Comparison of ENCODE assay signal across 8 cellular contexts in the genomic region with DNA sequence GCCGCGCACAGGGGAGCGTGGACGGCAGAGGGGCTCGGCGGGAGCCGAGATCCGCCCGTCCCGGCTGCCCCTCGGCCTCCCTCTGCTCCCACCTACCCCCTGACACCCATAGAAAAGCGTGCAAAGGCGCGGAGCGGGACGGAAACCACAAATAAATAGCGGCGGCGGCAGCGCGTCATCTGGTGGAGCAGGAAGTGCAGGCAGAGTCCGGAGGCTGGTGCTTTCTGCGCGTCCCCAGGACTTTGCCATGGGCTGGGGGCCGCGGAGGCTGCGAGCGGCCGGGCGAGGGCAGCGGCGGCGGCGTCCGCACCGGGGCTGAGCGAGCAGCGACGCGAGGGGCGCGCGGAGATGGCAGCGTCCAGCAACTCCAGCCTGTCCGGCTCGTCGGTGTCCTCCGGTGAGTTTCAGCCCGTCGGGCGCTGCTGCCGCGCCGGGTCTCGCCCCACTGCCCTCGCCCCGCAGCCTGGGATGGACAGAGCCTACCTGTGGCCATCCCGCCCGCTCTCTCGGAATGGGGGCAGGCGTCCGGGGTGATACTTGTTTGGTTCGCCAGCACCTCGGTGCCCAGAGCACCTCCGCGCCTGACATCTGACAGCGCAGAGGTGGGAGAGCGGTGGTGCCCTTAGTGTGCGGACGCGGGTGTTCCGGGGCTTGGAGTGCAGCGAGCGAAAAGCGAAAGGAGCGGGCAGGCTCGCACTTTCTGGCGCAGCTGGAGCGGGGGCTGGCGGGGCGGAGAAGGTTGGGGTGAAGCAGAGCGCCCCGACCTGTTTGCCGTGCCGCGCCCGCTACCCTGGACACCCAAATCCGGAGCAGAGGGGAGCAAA. TPM values are rescaled to one million over a fixed set of nuclear protein-coding genes. Genes with fewer than 3 reads are reported as not detected.
A peak's percentile ranks its signal among the peaks of the same experiment; 100 is the strongest.
DNase-seq lines count a peak whose midpoint lies in the region; ATAC-seq and TF ChIP-seq lines count a peak whose summit lies in the region.

A gene (plus strand): TSS at position 182 of the 824 bp plus-strand sequence.

- no peaks in the 10 kb centered on the region for H3K79me2 ChIP-seq in GM23248 (ENCODE audit: insufficient read depth)

- H3K27me3 Mint-ChIP-seq in activated T-cell treated with anti-CD3 and anti-CD28 coated beads, Interleukin-2, amount 50 U/mL, for 24 hours: peaks cover 79% of the 10 kb centered on the region
- peaks cover 77% of the 10 kb centered on the region for H3K27me3 Mint-ChIP-seq in stimulated activated naive CD8-positive, alpha-beta T cell treated with anti-CD3 and anti-CD28 coated beads, Interleukin-15, amount 100 ng/mL, for 72 hours

- no peak for TF ChIP-seq CTCF in esophagus muscularis mucosa (IDR thresholded peaks at IDR 0.05)

- H3K36me3 ChIP-seq in GM23248 (ENCODE audit: low read depth) (no peaks in the 10 kb centered on the region), esophagus muscularis mucosa (no peaks in the 10 kb centered on the region), muscle layer of duodenum (ENCODE audit: control insufficient read depth in 1 of 2, insufficient read depth in 2 of 2, low read length in 2 of 2) (no peaks in the 10 kb centered on the region)

- H3K4me3 Mint-ChIP-seq in activated T-cell treated with anti-CD3 and anti-CD28 coated beads, Interleukin-2, amount 50 U/mL, for 24 hours: peak within 1 kb of the TSS; percentile 74
- peak within 1 kb of the TSS; percentile 79 to 80 for H3K4me3 Mint-ChIP-seq in stimulated activated naive CD8-positive, alpha-beta T cell treated with anti-CD3 and anti-CD28 coated beads, Interleukin-15, amount 100 ng/mL, for 72 hours

- no peak within 1 kb of the TSS for H3K27ac ChIP-seq in GM23248
- H3K27ac ChIP-seq in esophagus muscularis mucosa (replicated peaks in 1 of 4): peak within 1 kb of the TSS; percentile 17 to 70 (median 64)
- no peak within 1 kb of the TSS for H3K27ac ChIP-seq in muscle layer of duodenum (ENCODE audit: low read length)

- H3K4me2 ChIP-seq in GM23248 (ENCODE audit: unreplicated experiment): peak within 1 kb of the TSS; percentile 68

- H2AFZ ChIP-seq in GM23248: peak within 1 kb of the TSS; percentile 82

- peaks cover 20% of the 10 kb centered on the region for H3K4me1 Mint-ChIP-seq in activated T-cell treated with anti-CD3 and anti-CD28 coated beads, Interleukin-2, amount 50 U/mL, for 24 hours (ENCODE audit: low read depth)
- H3K4me1 Mint-ChIP-seq in stimulated activated naive CD8-positive, alpha-beta T cell treated with anti-CD3 and anti-CD28 coated beads, Interleukin-15, amount 100 ng/mL, for 72 hours: peaks cover 25% of the 10 kb centered on the region

- H3K4me1 ChIP-seq in GM23248 (ENCODE audit: insufficient read depth) (no peaks in the 10 kb centered on the region), esophagus muscularis mucosa (peaks cover 11 to 26% (median 22%) of the 10 kb centered on the region in 4 donors), muscle layer of duodenum (ENCODE audit: control insufficient read depth in 1 of 2, insufficient read depth in 2 of 2, low read length in 2 of 2) (peaks cover 0 to 7% of the 10 kb centered on the region in 2 donors)

- no peaks in the 10 kb centered on the region for H4K20me1 ChIP-seq in GM23248 (ENCODE audit: insufficient read depth)

- H3K27me3 ChIP-seq in GM23248 (replicated peaks; ENCODE audit: insufficient read depth) (peaks cover 72% of the 10 kb centered on the region), esophagus muscularis mucosa (peaks cover 0 to 64% (median 2%) of the 10 kb centered on the region in 4 donors), muscle layer of duodenum (ENCODE audit: low read depth, low read length) (no peaks in the 10 kb centered on the region)

- no peaks in the 10 kb centered on the region for H3K9me2 ChIP-seq in GM23248 (ENCODE audit: insufficient read depth)

- H3K36me3 Mint-ChIP-seq in activated T-cell treated with anti-CD3 and anti-CD28 coated beads, Interleukin-2, amount 50 U/mL, for 24 hours (ENCODE audit: low read depth): no peaks in the 10 kb centered on the region

- no peak for TF ChIP-seq EP300 in esophagus muscularis mucosa (IDR thresholded peaks at IDR 0.05)

- H3K9me3 ChIP-seq in GM23248 (ENCODE audit: low read depth) (no peaks in the 10 kb centered on the region), esophagus muscularis mucosa (no peaks in the 10 kb centered on the region), muscle layer of duodenum (ENCODE audit: control insufficient read depth in 1 of 2, low read length in 2 of 2) (no peaks in the 10 kb centered on the region)

- no peak within 1 kb of the TSS for H3K27ac Mint-ChIP-seq in activated T-cell treated with anti-CD3 and anti-CD28 coated beads, Interleukin-2, amount 50 U/mL, for 24 hours
- peak within 1 kb of the TSS; percentile 50 to 98 for H3K27ac Mint-ChIP-seq in stimulated activated naive CD8-positive, alpha-beta T cell treated with anti-CD3 and anti-CD28 coated beads, Interleukin-15, amount 100 ng/mL, for 72 hours

- in situ Hi-C loops in GM23248 (cut with MboI): no loop called here

- intact Hi-C loops in esophagus muscularis mucosa (cut with DNase I): no loop called here

- DNase-seq in AG08395 (ENCODE audit: low spot score): peak; percentile 4
- DNase-seq in GM23248: peak; percentile 52
- peak; percentile 62 for DNase-seq in NCI-H510A treated with DMSO at 0.1 percent for 48 hours (lab: John Stamatoyannopoulos, UW)
- peak; percentile 64 for DNase-seq in activated T-cell treated with anti-CD3 and anti-CD28 coated beads, Interleukin-2, amount 50 U/mL, for 24 hours
- no peak for DNase-seq in esophagus muscularis mucosa (ENCODE audit: extremely low spot score)
- peak; percentile 43 to 48 for DNase-seq in stimulated activated naive CD8-positive, alpha-beta T cell treated with anti-CD3 and anti-CD28 coated beads, Interleukin-15, amount 100 ng/mL, for 72 hours

- 1 to 2% methylated on average over 74 to 87 of the region's 88 CpGs for WGBS in GM23248 (ENCODE audit: low coverage in 1 of 2, low lambda C conversion rate in 2 of 2, missing lambda C conversion rate in 2 of 2), 2 experiments
- whole genome bisulfite sequencing in esophagus muscularis mucosa: 0% methylated on average over 16 of the region's 88 CpGs

- peak; percentile 79 for ATAC-seq in stimulated activated naive CD8-positive, alpha-beta T cell treated with anti-CD3 and anti-CD28 coated beads, Interleukin-15, amount 100 ng/mL, for 72 hours
- ATAC-seq in GM19023 (IDR thresholded peaks at IDR 0.05; ENCODE audit: unreplicated experiment): no peak

- H3K9ac ChIP-seq in GM23248: no peak within 1 kb of the TSS

- no peak for TF ChIP-seq POLR2A in esophagus muscularis mucosa (IDR thresholded peaks at IDR 0.05; ENCODE audit: low read depth)

- no peaks in the 10 kb centered on the region for H3K9me3 Mint-ChIP-seq in activated T-cell treated with anti-CD3 and anti-CD28 coated beads, Interleukin-2, amount 50 U/mL, for 24 hours
- H3K9me3 Mint-ChIP-seq in stimulated activated naive CD8-positive, alpha-beta T cell treated with anti-CD3 and anti-CD28 coated beads, Interleukin-15, amount 100 ng/mL, for 72 hours: no peaks in the 10 kb centered on the region

- no peaks in the 10 kb centered on the region for H3F3A ChIP-seq in GM23248 (ENCODE audit: insufficient read depth)

- peak within 1 kb of the TSS; percentile 71 for H3K4me3 ChIP-seq in GM23248
- peak within 1 kb of the TSS; percentile 65 to 71 (median 68) for H3K4me3 ChIP-seq in esophagus muscularis mucosa
- peak within 1 kb of the TSS; percentile 75 to 96 for H3K4me3 ChIP-seq in muscle layer of duodenum (ENCODE audit: low read depth in 1 of 2, low read length in 2 of 2)

RNA-seq across cellular contexts. Expression of the gene that starts here (rescaled TPM):
- total RNA-seq in GM23248 (2014; rRNA removed; shearing (Covaris generic)): 1.5 TPM in 1 of 2 replicates, not detected in the other
- polyA plus RNA-seq in GM23248 (2016; fragmentation: Nextera tagmentation; extraction: Ambion mirVana): 1.4 and 2.3 TPM in 2 replicates
- total RNA-seq in esophagus muscularis mucosa: 1 to 10 TPM; 8.0 to 9.8 (median 8.9) TPM

Comparison
In these comparisons a context has a peak if more than half of its experiments do, and no peak if none do; other contexts are left out.
1. H3K27ac ChIP-seq: peak in esophagus muscularis mucosa (4 of 4); none in GM23248 (single experiment) and muscle layer of duodenum (single experiment).
2. Peak in every context shown above with its lines, with median percentiles within 50 percentile points of each other: H3K4me3 ChIP-seq.